ENCODE assay signal across 20 cellular contexts in the genomic region with DNA sequence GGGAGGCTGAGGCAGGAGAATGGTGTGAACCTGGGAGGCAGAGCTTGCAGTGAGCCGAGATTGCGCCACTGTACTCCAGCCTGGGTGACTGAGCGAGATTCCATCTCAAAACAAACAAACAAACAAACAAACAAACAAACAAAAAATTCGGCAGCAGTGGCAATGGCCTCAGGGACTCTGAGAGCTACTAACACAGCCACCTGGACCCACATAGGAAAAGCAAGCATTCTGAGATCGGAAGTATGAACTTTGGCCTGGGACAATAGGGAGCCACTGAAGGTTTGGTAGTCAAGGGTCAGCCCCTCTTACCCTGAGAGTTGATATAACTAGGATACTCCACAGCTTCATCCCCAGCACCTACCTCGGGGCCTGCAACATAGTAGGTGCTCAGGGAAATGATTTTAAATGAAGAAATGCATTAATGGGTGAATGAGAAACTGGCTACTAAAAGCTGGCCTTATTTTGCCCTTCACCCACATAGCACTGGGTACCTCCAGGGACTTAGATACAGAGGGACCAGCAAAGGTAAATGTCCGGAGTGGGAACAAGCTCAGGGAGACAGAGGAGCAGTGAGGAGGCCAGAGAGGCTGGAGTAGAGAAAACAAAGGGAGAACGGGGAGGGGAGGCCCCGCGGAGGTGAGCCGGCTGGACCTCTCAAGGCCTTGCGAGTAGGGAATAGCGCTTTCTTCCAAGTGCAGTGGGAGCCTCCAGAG.
"Had no signal": no experiment of that assay in that cellular context is flagged by ENCODE, and none has a peak within 500 bp of the region (broad histone marks: within the 10 kb centered on the region; RNA-seq: fewer than 3 reads in every experiment).

No MANE protein-coding gene starts in this region.

- H3K9me3 Mint-ChIP-seq: activated CD4-positive, alpha-beta T cell treated with anti-CD3 and anti-CD28 coated beads, Interleukin-2, amount 10 ng/mL, durations not matched to agents 24 days and 14 days; natural killer cell treated with Interleukin-12 subunit alpha and Interleukin-12 subunit beta and Interleukin-15 and Interleukin-18, amount 100 ng/mL, for 72 hours; stimulated activated effector memory CD8-positive, alpha-beta T cell treated with anti-CD3 and anti-CD28 coated beads, Interleukin-12 subunit alpha, Interleukin-12 subunit beta, amount 100 ng/mL, for 72 hours; T-helper 2 cell treated with Interferon-gamma antibody and Interleukin-4, amounts not matched to agents 5 μg/mL and 100 μg/mL, for 36 hours had no signal

- H3K27me3 ChIP-seq: left lung, right lobe of liver, vagina had no signal

- DNase-seq: activated CD4-positive, alpha-beta T cell treated with anti-CD3 and anti-CD28 coated beads, Interleukin-2, amount 10 ng/mL, durations not matched to agents 24 days and 14 days; activated CD4-positive, CD25-positive, alpha-beta regulatory T cell; activated CD8-positive, alpha-beta memory T cell treated with anti-CD3 and anti-CD28 coated beads for 24 hours; activated gamma-delta T cell treated with Interleukin-2 at 50 U/mL for 16 hours; amniotic stem cell; foreskin fibroblast; glutamatergic neuron; hypothalamus; kidney; left lung; mesendoderm; occipital lobe; right lobe of liver; stimulated activated CD4-positive, alpha-beta T cell treated with anti-CD3 and anti-CD28 coated beads, Interleukin-2, amount 100 ng/mL, for 24 hours had no signal

- H3K27ac ChIP-seq: left lung, prostate gland, vagina had no signal

- H3K9me3 ChIP-seq: left lung, prostate gland, right lobe of liver, vagina had no signal

- H3K36me3 Mint-ChIP-seq: activated naive CD8-positive, alpha-beta T cell; natural killer cell treated with Interleukin-12 subunit alpha and Interleukin-12 subunit beta and Interleukin-15 and Interleukin-18, amount 100 ng/mL, for 72 hours had no signal

- H3K4me3 ChIP-seq: left lung, prostate gland, right lobe of liver, vagina had no signal

- H3K27ac Mint-ChIP-seq: activated CD4-positive, alpha-beta T cell treated with anti-CD3 and anti-CD28 coated beads, Interleukin-2, amount 10 ng/mL, durations not matched to agents 24 days and 14 days; activated naive CD8-positive, alpha-beta T cell; stimulated activated effector memory CD8-positive, alpha-beta T cell treated with anti-CD3 and anti-CD28 coated beads, Interleukin-12 subunit alpha, Interleukin-12 subunit beta, amount 100 ng/mL, for 72 hours; T-helper 2 cell treated with Interferon-gamma antibody and Interleukin-4, amounts not matched to agents 5 μg/mL and 100 μg/mL, for 36 hours had no signal

- H3K4me3 Mint-ChIP-seq: activated CD4-positive, alpha-beta T cell treated with anti-CD3 and anti-CD28 coated beads, Interleukin-2, amount 10 ng/mL, durations not matched to agents 24 days and 14 days; activated naive CD8-positive, alpha-beta T cell; natural killer cell treated with Interleukin-12 subunit alpha and Interleukin-12 subunit beta and Interleukin-15 and Interleukin-18, amount 100 ng/mL, for 72 hours; stimulated activated effector memory CD8-positive, alpha-beta T cell treated with anti-CD3 and anti-CD28 coated beads, Interleukin-12 subunit alpha, Interleukin-12 subunit beta, amount 100 ng/mL, for 72 hours; T-helper 2 cell treated with Interferon-gamma antibody and Interleukin-4, amounts not matched to agents 5 μg/mL and 100 μg/mL, for 36 hours had no signal

- H3K36me3 ChIP-seq: left lung, prostate gland, right lobe of liver, vagina had no signal

- H3K27me3 Mint-ChIP-seq: activated CD4-positive, alpha-beta T cell treated with anti-CD3 and anti-CD28 coated beads, Interleukin-2, amount 10 ng/mL, durations not matched to agents 24 days and 14 days; activated naive CD8-positive, alpha-beta T cell; natural killer cell treated with Interleukin-12 subunit alpha and Interleukin-12 subunit beta and Interleukin-15 and Interleukin-18, amount 100 ng/mL, for 72 hours had no signal

- H3K4me1 ChIP-seq: prostate gland had no signal
